Comparison of ENCODE assay signal across 8 cellular contexts in genomic region chr15:99704444-99704838, GRCh38. TPM values are rescaled to one million over a fixed set of nuclear protein-coding genes. Genes with fewer than 3 reads are reported as not detected.
DNase-seq lines count a peak whose midpoint lies in the region; ATAC-seq and TF ChIP-seq lines count a peak whose summit lies in the region.

No MANE protein-coding gene starts in this region.

- intact Hi-C loops in CD4-positive, alpha-beta T cell (cut with DNase I, micrococcal nuclease): loop anchor here (1.0 to 5.0 kb wide), 8 partner anchors 50 to 432 kb away; partner anchors contain the start of gene MEF2A (in 1 of the 2)

- H3K27me3 Mint-ChIP-seq in CD4-positive, alpha-beta T cell: no peaks in the 10 kb centered on the region
- H3K27me3 Mint-ChIP-seq in nephron (ENCODE audit: low read depth): no peaks in the 10 kb centered on the region

- H3K4me3 ChIP-seq in fibroblast of lung (replicated peaks in 1 of 4; ENCODE audit: control extremely low read depth in 1 of 4, insufficient read depth in 1 of 4, low read depth in 3 of 4, low read length in 4 of 4): no peak overlapping the region

- no peaks in the 10 kb centered on the region for H4K20me1 ChIP-seq in fibroblast of lung (ENCODE audit: control insufficient read depth, extremely low read depth, insufficient read depth, low read length)

- CTCF ChIA-PET in CD4-positive, alpha-beta T cell (lab: Charles Lee): interaction anchor here (0.6 to 3.8 kb wide), 38 partner anchors 9 to 461 kb away, joined by 3 to 30 read pairs (median 4); partner anchors contain the start of genes LRRC28, LYSMD4 and MEF2A

- H3K79me2 ChIP-seq in fibroblast of lung (ENCODE audit: control insufficient read depth, insufficient read depth, low read length): no peaks in the 10 kb centered on the region

- H3K27ac Mint-ChIP-seq in CD4-positive, alpha-beta T cell: no peak overlapping the region
- peak overlapping the region; percentile 0 to 5 (median 2) for H3K27ac Mint-ChIP-seq in nephron

- peak in 1 of 10 experiments; percentile 22 for DNase-seq in CD4-positive, alpha-beta T cell
- DNase-seq in NCI-H1930 (lab: John Stamatoyannopoulos, UW) (peak; percentile 36 to 62), T1000 (lab: John Stamatoyannopoulos, UW) (peak; percentile 22), fibroblast of lung (ENCODE audit: low read depth in 2 of 2) (peak; percentile 80 to 93)
- DNase-seq in stimulated activated CD4-positive, alpha-beta T cell treated with anti-CD3 and anti-CD28 coated beads, Interleukin-2, amount 100 ng/mL, for 48 hours: no peak

- peak; percentile 67 for TF ChIP-seq CTCF in CD4-positive, alpha-beta T cell (IDR thresholded peaks at IDR 0.05)
- TF ChIP-seq CTCF in fibroblast of lung (conservative IDR thresholded peaks at IDR 0.05 in 1 of 2, IDR thresholded peaks at IDR 0.05 in 1 of 2; ENCODE audit: low read depth in 1 of 2, low read length in 2 of 2) (peak; percentile 75 to 76), nephron (IDR thresholded peaks at IDR 0.05; ENCODE audit: unreplicated experiment in 3 of 3) (peak; percentile 65 to 73 (median 73))

- no peaks in the 10 kb centered on the region for H3K36me3 ChIP-seq in fibroblast of lung (ENCODE audit: control insufficient read depth, insufficient read depth, low read length)

- no peak overlapping the region for H2AFZ ChIP-seq in fibroblast of lung (ENCODE audit: low read length)

- H3K9me3 Mint-ChIP-seq in CD4-positive, alpha-beta T cell: no peaks in the 10 kb centered on the region
- no peaks in the 10 kb centered on the region for H3K9me3 Mint-ChIP-seq in nephron

- peak; percentile 82 for ATAC-seq in CD4-positive, alpha-beta T cell (ENCODE audit: poor library complexity)
- peak; percentile 62 for ATAC-seq in GM18858 (IDR thresholded peaks at IDR 0.05; ENCODE audit: unreplicated experiment)
- peak; percentile 52 for ATAC-seq in HG03064 (IDR thresholded peaks at IDR 0.05; ENCODE audit: low read depth, unreplicated experiment)

- H3K9ac ChIP-seq in fibroblast of lung (ENCODE audit: insufficient read depth, low read length): no peak overlapping the region

- peak overlapping the region; percentile 34 for H3K4me2 ChIP-seq in fibroblast of lung (ENCODE audit: extremely low read depth, insufficient read depth, low read length)

- H3K9me3 ChIP-seq in CD4-positive, alpha-beta T cell (ENCODE audit: control insufficient read depth, low read length): no peaks in the 10 kb centered on the region
- H3K9me3 ChIP-seq in fibroblast of lung (ENCODE audit: control insufficient read depth, insufficient read depth, low read depth, low read length): no peaks in the 10 kb centered on the region

- H3K4me3 Mint-ChIP-seq in CD4-positive, alpha-beta T cell: no peak overlapping the region
- no peak overlapping the region for H3K4me3 Mint-ChIP-seq in nephron

- H3K4me1 ChIP-seq in fibroblast of lung (ENCODE audit: control insufficient read depth, extremely low read depth, insufficient read depth, low read length): peaks cover 14% of the 10 kb centered on the region

- H3K36me3 Mint-ChIP-seq in CD4-positive, alpha-beta T cell (ENCODE audit: low read depth): peaks cover 21% of the 10 kb centered on the region
- H3K36me3 Mint-ChIP-seq in nephron (ENCODE audit: low read depth): peaks cover 11% of the 10 kb centered on the region

- no peaks in the 10 kb centered on the region for H3K27me3 ChIP-seq in CD4-positive, alpha-beta T cell (ENCODE audit: control insufficient read depth, insufficient read depth, low read length)
- H3K27me3 ChIP-seq in fibroblast of lung (ENCODE audit: control insufficient read depth, insufficient read depth, low read length): no peaks in the 10 kb centered on the region

- H3K4me1 Mint-ChIP-seq in CD4-positive, alpha-beta T cell (ENCODE audit: low read depth): peaks cover 54% of the 10 kb centered on the region
- H3K4me1 Mint-ChIP-seq in nephron: peaks cover 43% of the 10 kb centered on the region

- no peak overlapping the region for H3K27ac ChIP-seq in CD4-positive, alpha-beta T cell (ENCODE audit: low read depth, low read length)
- H3K27ac ChIP-seq in fibroblast of lung (ENCODE audit: insufficient read depth, low read length): peak overlapping the region; percentile 28

- POLR2A ChIA-PET in CD4-positive, alpha-beta T cell (lab: Charles Lee): interaction anchor here (0.6 to 1.9 kb wide), 16 partner anchors 13 to 453 kb away, joined by 3 to 20 read pairs (median 4); partner anchors contain the start of genes LRRC28, LYSMD4 and MEF2A

RNA-seq across cellular contexts. Expression of gene LYSMD4, which starts 28.8 kb away (rescaled TPM):
- total RNA-seq in CD4-positive, alpha-beta T cell: 10 to 100 TPM; 12.9 to 13.0 TPM
- 7.4 and 12.6 TPM in 2 replicates for total RNA-seq in fibroblast of lung
- polyA plus RNA-seq in fibroblast of lung: 3.6 and 7.0 TPM in 2 replicates
- 5.3 and 7.3 TPM in 2 replicates for polyA plus RNA-seq in fibroblast of lung (2012)
- polyA minus RNA-seq in fibroblast of lung (ENCODE audit: low replicate concordance): 0.67 and 6.0 TPM in 2 replicates

Comparison
In these comparisons a context has a peak if more than half of its experiments do, and no peak if none do; other contexts are left out.
1. DNase-seq: peak in NCI-H1930 (2 of 2), T1000 (single experiment) and fibroblast of lung (2 of 2); none in stimulated activated CD4-positive, alpha-beta T cell treated with anti-CD3 and anti-CD28 coated beads, Interleukin-2, amount 100 ng/mL, for 48 hours (0 of 2).
2. Peak in every context shown above with its lines, with median percentiles within 50 percentile points of each other: ATAC-seq and CTCF ChIP-seq.